ENCODE assay signal across 9 cellular contexts in genomic region chr3:165254812-165255211, GRCh38. TPM values are rescaled to one million over a fixed set of nuclear protein-coding genes. Genes with fewer than 3 reads are reported as not detected.
DNase-seq lines count a peak whose midpoint lies in the region; ATAC-seq, FAIRE-seq and TF ChIP-seq lines count a peak whose summit lies in the region.
"Had no signal": no experiment of that assay in that cellular context is flagged by ENCODE, and none has a peak within 500 bp of the region (broad histone marks: within the 10 kb centered on the region; RNA-seq: fewer than 3 reads in every experiment).

No MANE protein-coding gene starts in this region.

- H3K9me3 ChIP-seq in esophagus muscularis mucosa (no peaks in the 10 kb centered on the region), small intestine (ENCODE audit: control insufficient read depth, low read depth) (no peaks in the 10 kb centered on the region)

- TF ChIP-seq POLR2A in esophagus muscularis mucosa (IDR thresholded peaks at IDR 0.05; ENCODE audit: low read depth), result no peak

- H3K4me3 ChIP-seq in esophagus muscularis mucosa (no peak overlapping the region), small intestine (ENCODE audit: low read depth in 1 of 2, low read length in 2 of 2) (no peak overlapping the region)

- intact Hi-C loops in esophagus muscularis mucosa (cut with DNase I), result no loop called here

- peak overlapping the region; percentile 43 to 57 (median 48) for H3K27ac ChIP-seq in esophagus muscularis mucosa (replicated peaks in 1 of 4)
- no peak overlapping the region for H3K27ac ChIP-seq in small intestine (ENCODE audit: low read depth in 1 of 2, low read length in 1 of 2)

- no peak for FAIRE-seq in small intestine (lab: Jason Lieb, UNC)

- DNase-seq in SIG-M5 treated with dmso at 0.1 percent for 504 hours (lab: John Stamatoyannopoulos, UW; ENCODE audit: unreplicated experiment) (peak; percentile 59), SIG-M5 (lab: John Stamatoyannopoulos, UW) (no peak), NCI-H748 (lab: John Stamatoyannopoulos, UW; ENCODE audit: unreplicated experiment) (peak; percentile 69), esophagus muscularis mucosa (ENCODE audit: extremely low spot score) (no peak), small intestine (peak; percentile 11), cerebellar nuclear complex (lab: John Stamatoyannopoulos, UW) (no peak), T-helper 9 cell (no peak)

- 10% methylated on average over 1 of the region's 1 CpG for WGBS in esophagus muscularis mucosa
- 13 to 34% (median 34%) methylated on average over 1 of the region's 1 CpG for WGBS in small intestine, 3 donors

- no peak for TF ChIP-seq EP300 in esophagus muscularis mucosa (IDR thresholded peaks at IDR 0.05)

- no peak for ATAC-seq in GM21717 (IDR thresholded peaks at IDR 0.05; ENCODE audit: unreplicated experiment)

- H3K4me1 ChIP-seq in esophagus muscularis mucosa (peaks cover 0 to 12% (median 8%) of the 10 kb centered on the region in 4 donors), small intestine (ENCODE audit: control insufficient read depth in 2 of 2, insufficient read depth in 1 of 2, low read depth in 1 of 2, low read length in 1 of 2) (no peaks in the 10 kb centered on the region)

- H3K27me3 ChIP-seq in esophagus muscularis mucosa (no peaks in the 10 kb centered on the region), small intestine (ENCODE audit: control insufficient read depth in 2 of 2, insufficient read depth in 2 of 2, low read length in 2 of 2) (no peaks in the 10 kb centered on the region)

- no peaks in the 10 kb centered on the region for H3K36me3 ChIP-seq in esophagus muscularis mucosa
- no peaks in the 10 kb centered on the region for H3K36me3 ChIP-seq in small intestine (ENCODE audit: control insufficient read depth in 2 of 2, insufficient read depth in 2 of 2, low read length in 2 of 2)

- TF ChIP-seq CTCF in esophagus muscularis mucosa (IDR thresholded peaks at IDR 0.05), result peak; percentile 37 to 45 (median 38)

RNA-seq across cellular contexts. Expression of gene SLITRK3, which starts 58.6 kb away (rescaled TPM):
- total RNA-seq in esophagus muscularis mucosa, result 10 to 100 TPM; 14.5 to 29.3 (median 16.9) TPM
- under 1 TPM in 1 of 3 donors, not detected in 2; 0.28 TPM for polyA plus RNA-seq in small intestine
- polyA plus RNA-seq: BJ had no signal

Comparison
In these comparisons a context has a peak if more than half of its experiments do, and no peak if none do; other contexts are left out.
1. DNase-seq: peak in SIG-M5 treated with dmso at 0.1 percent for 504 hours (single experiment), NCI-H748 (single experiment) and small intestine (single experiment); none in SIG-M5 (single experiment), esophagus muscularis mucosa (single experiment), cerebellar nuclear complex (0 of 2) and T-helper 9 cell (single experiment).
2. H3K27ac ChIP-seq: peak in esophagus muscularis mucosa (4 of 4); none in small intestine (0 of 2).